Comparison of ENCODE assay signal across 22 cellular contexts in genomic region chr17:146983-147761, GRCh38. TPM values are rescaled to one million over a fixed set of nuclear protein-coding genes. Genes with fewer than 3 reads are reported as not detected.
DNase-seq lines count a peak whose midpoint lies in the region; ATAC-seq and TF ChIP-seq lines count a peak whose summit lies in the region.
"Had no signal": no experiment of that assay in that cellular context is flagged by ENCODE, and none has a peak within 500 bp of the region (broad histone marks: within the 10 kb centered on the region; RNA-seq: fewer than 3 reads in every experiment).

No MANE protein-coding gene starts in this region.

- no peaks in the 10 kb centered on the region for H3K79me2 ChIP-seq in osteoblast (ENCODE audit: insufficient read depth, low read length)

- H3K4me3 ChIP-seq in osteoblast (ENCODE audit: insufficient read depth, low read length) (no peak overlapping the region), uterus (no peak overlapping the region)
- H3K4me3 ChIP-seq: SK-N-MC had no signal

- no peaks in the 10 kb centered on the region for H3K27me3 Mint-ChIP-seq in activated naive CD8-positive, alpha-beta T cell treated with anti-CD3 and anti-CD28 coated beads, Interleukin-2, amount 10 ng/mL, durations not matched to agents 7 days and 5 days
- peaks cover 4% of the 10 kb centered on the region for H3K27me3 Mint-ChIP-seq in activated naive CD8-positive, alpha-beta T cell treated with anti-CD3 and anti-CD28 coated beads, Interleukin-2, amount 50 U/mL, for 24 hours

- H3K36me3 ChIP-seq in osteoblast (ENCODE audit: insufficient read depth, low read length) (no peaks in the 10 kb centered on the region), uterus (no peaks in the 10 kb centered on the region)

- H3K27me3 ChIP-seq in osteoblast (ENCODE audit: insufficient read depth, low read length) (peaks cover 10% of the 10 kb centered on the region), uterus (no peaks in the 10 kb centered on the region)

- intact Hi-C loops in left cardiac atrium (cut with DNase I) (no loop called here), uterus (cut with DNase I; ENCODE audit: low total_unique reads) (no loop called here)

- no peaks in the 10 kb centered on the region for H3K9me3 Mint-ChIP-seq in activated naive CD8-positive, alpha-beta T cell treated with anti-CD3 and anti-CD28 coated beads, Interleukin-2, amount 10 ng/mL, durations not matched to agents 7 days and 5 days
- no peaks in the 10 kb centered on the region for H3K9me3 Mint-ChIP-seq in activated naive CD8-positive, alpha-beta T cell treated with anti-CD3 and anti-CD28 coated beads, Interleukin-2, amount 50 U/mL, for 24 hours
- H3K9me3 Mint-ChIP-seq: activated T-cell treated with anti-CD3 and anti-CD28 coated beads, Interleukin-2, amount 50 U/mL, for 72 hours; CD8-positive, alpha-beta memory T cell had no signal

- H3K4me1 ChIP-seq in osteoblast (ENCODE audit: insufficient read depth, low read length), result no peaks in the 10 kb centered on the region
- no peaks in the 10 kb centered on the region for H3K4me1 ChIP-seq in uterus

- H3K4me3 Mint-ChIP-seq in activated naive CD8-positive, alpha-beta T cell treated with anti-CD3 and anti-CD28 coated beads, Interleukin-2, amount 10 ng/mL, durations not matched to agents 7 days and 5 days, result no peak overlapping the region
- no peak overlapping the region for H3K4me3 Mint-ChIP-seq in activated naive CD8-positive, alpha-beta T cell treated with anti-CD3 and anti-CD28 coated beads, Interleukin-2, amount 50 U/mL, for 24 hours
- H3K4me3 Mint-ChIP-seq: activated T-cell treated with anti-CD3 and anti-CD28 coated beads, Interleukin-2, amount 50 U/mL, for 72 hours; CD8-positive, alpha-beta memory T cell had no signal

- no peak overlapping the region for H2AFZ ChIP-seq in osteoblast (ENCODE audit: low read length)

- H3K4me2 ChIP-seq in osteoblast (ENCODE audit: insufficient read depth, low read length), result no peak overlapping the region

- no peak for ATAC-seq in activated naive CD8-positive, alpha-beta T cell treated with anti-CD3 and anti-CD28 coated beads, Interleukin-2, amount 10 ng/mL, durations not matched to agents 7 days and 5 days (ENCODE audit: low read depth)
- no peak for ATAC-seq in activated naive CD8-positive, alpha-beta T cell treated with anti-CD3 and anti-CD28 coated beads, Interleukin-2, amount 50 U/mL, for 24 hours
- no peak for ATAC-seq in left cardiac atrium
- ATAC-seq in HG03139 (IDR thresholded peaks at IDR 0.05; ENCODE audit: unreplicated experiment), result no peak
- ATAC-seq: activated T-cell treated with anti-CD3 and anti-CD28 coated beads, Interleukin-2, amount 50 U/mL, for 72 hours; HCT116 had no signal

- H4K20me1 ChIP-seq in osteoblast (ENCODE audit: insufficient read depth, low read length), result no peaks in the 10 kb centered on the region

- POLR2A ChIA-PET in activated naive CD8-positive, alpha-beta T cell treated with anti-CD3 and anti-CD28 coated beads, Interleukin-2, amount 10 ng/mL, durations not matched to agents 7 days and 5 days (lab: Charles Lee), result no interaction called here

- no peaks in the 10 kb centered on the region for H3K36me3 Mint-ChIP-seq in activated naive CD8-positive, alpha-beta T cell treated with anti-CD3 and anti-CD28 coated beads, Interleukin-2, amount 10 ng/mL, durations not matched to agents 7 days and 5 days
- no peaks in the 10 kb centered on the region for H3K36me3 Mint-ChIP-seq in activated naive CD8-positive, alpha-beta T cell treated with anti-CD3 and anti-CD28 coated beads, Interleukin-2, amount 50 U/mL, for 24 hours (ENCODE audit: low read depth)
- H3K36me3 Mint-ChIP-seq: CD8-positive, alpha-beta memory T cell had no signal

- DNase-seq in activated naive CD8-positive, alpha-beta T cell treated with anti-CD3 and anti-CD28 coated beads, Interleukin-2, amount 10 ng/mL, durations not matched to agents 7 days and 5 days, result peak; percentile 21
- DNase-seq in activated naive CD8-positive, alpha-beta T cell treated with anti-CD3 and anti-CD28 coated beads, Interleukin-2, amount 50 U/mL, for 24 hours, result no peak
- DNase-seq in left cardiac atrium, result peak; percentile 18
- peak; percentile 77 for DNase-seq in osteoblast (ENCODE audit: insufficient read length, low spot score, missing footprints)
- DNase-seq in uterus, result peak; percentile 7 to 13
- no peak for DNase-seq in NK-92 (lab: John Stamatoyannopoulos, UW; ENCODE audit: unreplicated experiment)
- no peak for DNase-seq in SIG-M5 treated with dmso at 0.1 percent for 504 hours (lab: John Stamatoyannopoulos, UW; ENCODE audit: unreplicated experiment)
- DNase-seq: activated CD4-positive, alpha-beta T cell treated with anti-CD3 and anti-CD28 coated beads for 48 hours; anterior cingulate cortex; CD8-positive, alpha-beta memory T cell; KG1; NCI-H2171; NCI-H69; T-helper 9 cell had no signal

- no peak for TF ChIP-seq POLR2A in uterus (IDR thresholded peaks at IDR 0.05)

- H3K27ac Mint-ChIP-seq in activated naive CD8-positive, alpha-beta T cell treated with anti-CD3 and anti-CD28 coated beads, Interleukin-2, amount 10 ng/mL, durations not matched to agents 7 days and 5 days, result no peak overlapping the region
- no peak overlapping the region for H3K27ac Mint-ChIP-seq in activated naive CD8-positive, alpha-beta T cell treated with anti-CD3 and anti-CD28 coated beads, Interleukin-2, amount 50 U/mL, for 24 hours
- H3K27ac Mint-ChIP-seq: activated T-cell treated with anti-CD3 and anti-CD28 coated beads, Interleukin-2, amount 50 U/mL, for 72 hours; CD8-positive, alpha-beta memory T cell had no signal

- H3K27ac ChIP-seq in osteoblast (ENCODE audit: low read depth, low read length), result no peak overlapping the region
- no peak overlapping the region for H3K27ac ChIP-seq in uterus
- H3K27ac ChIP-seq: SK-N-MC had no signal

- H3K9me3 ChIP-seq in osteoblast (ENCODE audit: low read depth, low read length) (no peaks in the 10 kb centered on the region), uterus (no peaks in the 10 kb centered on the region)

- no peak for TF ChIP-seq CTCF in osteoblast (IDR thresholded peaks at IDR 0.05; ENCODE audit: extremely low read depth, low read depth, low read length)
- no peak for TF ChIP-seq CTCF in uterus (IDR thresholded peaks at IDR 0.05)

- H3K4me1 Mint-ChIP-seq in activated naive CD8-positive, alpha-beta T cell treated with anti-CD3 and anti-CD28 coated beads, Interleukin-2, amount 10 ng/mL, durations not matched to agents 7 days and 5 days, result peaks cover 2% of the 10 kb centered on the region
- no peaks in the 10 kb centered on the region for H3K4me1 Mint-ChIP-seq in activated naive CD8-positive, alpha-beta T cell treated with anti-CD3 and anti-CD28 coated beads, Interleukin-2, amount 50 U/mL, for 24 hours

RNA-seq across cellular contexts. Expression of gene SCGB1C2, which starts 9.8 kb away (rescaled TPM):
- not detected for total RNA-seq in activated naive CD8-positive, alpha-beta T cell treated with anti-CD3 and anti-CD28 coated beads, Interleukin-2, amount 10 ng/mL, durations not matched to agents 7 days and 5 days
- total RNA-seq in left cardiac atrium, result not detected
- total RNA-seq in osteoblast, result not detected in 2 replicates
- not detected for total RNA-seq in uterus
- total RNA-seq: activated T-cell treated with anti-CD3 and anti-CD28 coated beads, Interleukin-2, amount 50 U/mL, for 72 hours; CD8-positive, alpha-beta memory T cell; Daoy; fibroblast of villous mesenchyme; myocyte; OCI-LY7 had no signal

RNA-seq across cellular contexts. Expression of gene DOC2B, which starts 34.3 kb away (rescaled TPM):
- total RNA-seq in activated naive CD8-positive, alpha-beta T cell treated with anti-CD3 and anti-CD28 coated beads, Interleukin-2, amount 10 ng/mL, durations not matched to agents 7 days and 5 days, result not detected
- total RNA-seq in left cardiac atrium (10 to 100 TPM in 1 of 2 donors, 1 to 10 TPM in 1; 6.8 to 16.4 TPM), osteoblast (not detected in 2 replicates), uterus (10 to 100 TPM in 1 of 4 donors, 1 to 10 TPM in 3; 3.8 to 45.3 (median 7.1) TPM)
- total RNA-seq: fibroblast of villous mesenchyme, OCI-LY7 had no signal

Comparison
In these comparisons a context has a peak if more than half of its experiments do, and no peak if none do; other contexts are left out.
1. DNase-seq: peak in activated naive CD8-positive, alpha-beta T cell treated with anti-CD3 and anti-CD28 coated beads, Interleukin-2, amount 10 ng/mL, durations not matched to agents 7 days and 5 days (single experiment), left cardiac atrium (single experiment), osteoblast (single experiment) and uterus (2 of 2); none in activated naive CD8-positive, alpha-beta T cell treated with anti-CD3 and anti-CD28 coated beads, Interleukin-2, amount 50 U/mL, for 24 hours (single experiment), NK-92 (single experiment) and SIG-M5 treated with dmso at 0.1 percent for 504 hours (single experiment).